Comparison of ENCODE assay signal across 14 cellular contexts in the genomic region with DNA sequence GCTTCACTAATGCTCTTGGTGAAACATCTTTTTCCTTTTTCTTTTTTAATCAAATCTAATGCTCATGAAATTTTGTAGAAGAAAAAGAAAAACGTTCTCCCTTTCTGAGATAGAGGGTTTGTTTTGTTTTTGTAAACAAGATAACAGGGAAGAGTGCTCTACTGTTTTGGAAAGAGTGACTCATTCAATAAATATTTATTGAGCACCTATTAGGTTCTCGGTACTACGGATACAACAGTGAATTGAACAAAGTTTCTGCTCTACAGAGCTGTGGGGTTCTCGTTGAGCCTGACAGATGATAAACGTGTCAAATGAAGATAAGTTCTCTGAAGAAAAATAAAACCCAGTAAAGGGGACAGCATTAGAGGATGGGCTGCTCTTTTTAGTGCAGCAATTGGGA. TPM values are rescaled to one million over a fixed set of nuclear protein-coding genes. Genes with fewer than 3 reads are reported as not detected.
DNase-seq lines count a peak whose midpoint lies in the region; ATAC-seq and TF ChIP-seq lines count a peak whose summit lies in the region.
"Had no signal": no experiment of that assay in that cellular context is flagged by ENCODE, and none has a peak within 500 bp of the region (broad histone marks: within the 10 kb centered on the region; RNA-seq: fewer than 3 reads in every experiment).

No MANE protein-coding gene starts in this region.

- intact Hi-C loops in activated CD8-positive, alpha-beta T cell treated with anti-CD3 and anti-CD28 coated beads for 36 hours (cut with micrococcal nuclease): no loop called here

- H3K9ac ChIP-seq in liver (ENCODE audit: low read depth in 1 of 2, low read length in 2 of 2): peak overlapping the region; percentile 5 to 56
- H3K9ac ChIP-seq: BLaER1 treated with 17β-estradiol and CSF1 and Interleukin-3, amounts not matched to agents 10 nM and 100 nM had no signal

- POLR2A ChIA-PET in activated CD8-positive, alpha-beta T cell treated with anti-CD3 and anti-CD28 coated beads, Interleukin-2, amount 10 ng/mL, durations not matched to agents 7 days and 5 days (lab: Charles Lee): no interaction called here
- POLR2A ChIA-PET in activated CD8-positive, alpha-beta T cell treated with anti-CD3 and anti-CD28 coated beads for 36 hours (lab: Charles Lee): no interaction called here

- peaks cover 16% of the 10 kb centered on the region for H3K4me1 Mint-ChIP-seq in activated CD8-positive, alpha-beta T cell treated with anti-CD3 and anti-CD28 coated beads, Interleukin-2, amount 10 ng/mL, durations not matched to agents 7 days and 5 days (ENCODE audit: low read depth)
- H3K4me1 Mint-ChIP-seq in activated CD8-positive, alpha-beta T cell treated with anti-CD3 and anti-CD28 coated beads for 36 hours (ENCODE audit: low read depth): peaks cover 11% of the 10 kb centered on the region
- peaks cover 24% of the 10 kb centered on the region for H3K4me1 Mint-ChIP-seq in nephron progenitor cell
- H3K4me1 Mint-ChIP-seq in activated T-cell treated with anti-CD3 and anti-CD28 coated beads, Interleukin-2, amount 50 U/mL, for 4 hours (ENCODE audit: low read depth): peaks cover 12% of the 10 kb centered on the region

- no peaks in the 10 kb centered on the region for H3K27me3 ChIP-seq in liver (ENCODE audit: control insufficient read depth in 4 of 4, insufficient read depth in 4 of 4, low read length in 3 of 4)
- H3K27me3 ChIP-seq: BLaER1 treated with 17β-estradiol and CSF1 and Interleukin-3, amounts not matched to agents 10 nM and 100 nM had no signal

- H3K4me3 Mint-ChIP-seq in activated CD8-positive, alpha-beta T cell treated with anti-CD3 and anti-CD28 coated beads, Interleukin-2, amount 10 ng/mL, durations not matched to agents 7 days and 5 days: no peak overlapping the region
- no peak overlapping the region for H3K4me3 Mint-ChIP-seq in activated CD8-positive, alpha-beta T cell treated with anti-CD3 and anti-CD28 coated beads for 36 hours
- no peak overlapping the region for H3K4me3 Mint-ChIP-seq in nephron progenitor cell
- no peak overlapping the region for H3K4me3 Mint-ChIP-seq in activated T-cell treated with anti-CD3 and anti-CD28 coated beads, Interleukin-2, amount 50 U/mL, for 4 hours
- H3K4me3 Mint-ChIP-seq: H9 had no signal

- DNase-seq in activated CD8-positive, alpha-beta T cell treated with anti-CD3 and anti-CD28 coated beads, Interleukin-2, amount 10 ng/mL, durations not matched to agents 7 days and 5 days: peak; percentile 7
- no peak for DNase-seq in activated CD8-positive, alpha-beta T cell treated with anti-CD3 and anti-CD28 coated beads for 36 hours
- DNase-seq in nephron progenitor cell (no peak), SHP77 treated with DMSO at 0.1 percent for 48 hours (lab: John Stamatoyannopoulos, UW) (no peak), NCI-H2081 treated with DMSO at 0.1 percent for 48 hours (lab: John Stamatoyannopoulos, UW) (no peak)
- DNase-seq in activated T-cell treated with anti-CD3 and anti-CD28 coated beads, Interleukin-2, amount 50 U/mL, for 4 hours: no peak
- DNase-seq: 8988T; CD4-positive, CD25-positive, alpha-beta regulatory T cell; DMS79; GOT3; H9 had no signal

- H3K9me3 Mint-ChIP-seq in activated CD8-positive, alpha-beta T cell treated with anti-CD3 and anti-CD28 coated beads, Interleukin-2, amount 10 ng/mL, durations not matched to agents 7 days and 5 days (ENCODE audit: insufficient read depth): no peaks in the 10 kb centered on the region
- H3K9me3 Mint-ChIP-seq in activated CD8-positive, alpha-beta T cell treated with anti-CD3 and anti-CD28 coated beads for 36 hours: no peaks in the 10 kb centered on the region
- peaks cover 4% of the 10 kb centered on the region for H3K9me3 Mint-ChIP-seq in nephron progenitor cell
- H3K9me3 Mint-ChIP-seq in activated T-cell treated with anti-CD3 and anti-CD28 coated beads, Interleukin-2, amount 50 U/mL, for 4 hours: no peaks in the 10 kb centered on the region
- H3K9me3 Mint-ChIP-seq: H9 had no signal

- peaks cover 31% of the 10 kb centered on the region for H3K36me3 Mint-ChIP-seq in activated CD8-positive, alpha-beta T cell treated with anti-CD3 and anti-CD28 coated beads, Interleukin-2, amount 10 ng/mL, durations not matched to agents 7 days and 5 days (ENCODE audit: low read depth)
- H3K36me3 Mint-ChIP-seq in activated CD8-positive, alpha-beta T cell treated with anti-CD3 and anti-CD28 coated beads for 36 hours (ENCODE audit: low read depth): peaks cover 19% of the 10 kb centered on the region
- H3K36me3 Mint-ChIP-seq in nephron progenitor cell (ENCODE audit: low read depth): peaks cover 65% of the 10 kb centered on the region
- H3K36me3 Mint-ChIP-seq in activated T-cell treated with anti-CD3 and anti-CD28 coated beads, Interleukin-2, amount 50 U/mL, for 4 hours (ENCODE audit: insufficient read depth): peaks cover 14% of the 10 kb centered on the region

- peak overlapping the region in 1 of 3 donors; percentile 10 for H3K4me3 ChIP-seq in liver (ENCODE audit: low read depth in 1 of 3, low read length in 3 of 3)
- H3K4me3 ChIP-seq: BLaER1 treated with 17β-estradiol and CSF1 and Interleukin-3, amounts not matched to agents 10 nM and 100 nM had no signal

- H3K36me3 ChIP-seq in liver (ENCODE audit: control insufficient read depth in 4 of 4, insufficient read depth in 3 of 4, low read depth in 1 of 4, low read length in 3 of 4): no peaks in the 10 kb centered on the region

- H3K27ac ChIP-seq in liver (ENCODE audit: low read depth in 1 of 2, low read length in 2 of 2): peak overlapping the region; percentile 69 to 78
- H3K27ac ChIP-seq: BLaER1 treated with 17β-estradiol and CSF1 and Interleukin-3, amounts not matched to agents 10 nM and 100 nM had no signal

- no peaks in the 10 kb centered on the region for H3K9me3 ChIP-seq in liver (ENCODE audit: control insufficient read depth in 4 of 4, low read length in 3 of 4)
- H3K9me3 ChIP-seq: BLaER1 treated with 17β-estradiol and CSF1 and Interleukin-3, amounts not matched to agents 10 nM and 100 nM had no signal

- no peak overlapping the region for H3K27ac Mint-ChIP-seq in activated CD8-positive, alpha-beta T cell treated with anti-CD3 and anti-CD28 coated beads, Interleukin-2, amount 10 ng/mL, durations not matched to agents 7 days and 5 days
- H3K27ac Mint-ChIP-seq in activated CD8-positive, alpha-beta T cell treated with anti-CD3 and anti-CD28 coated beads for 36 hours: no peak overlapping the region
- H3K27ac Mint-ChIP-seq in nephron progenitor cell: peak overlapping the region; percentile 57
- H3K27ac Mint-ChIP-seq: CD4-positive, CD25-positive, alpha-beta regulatory T cell; H9 had no signal

- no peak for ATAC-seq in activated CD8-positive, alpha-beta T cell treated with anti-CD3 and anti-CD28 coated beads, Interleukin-2, amount 10 ng/mL, durations not matched to agents 7 days and 5 days
- no peak for ATAC-seq in activated CD8-positive, alpha-beta T cell treated with anti-CD3 and anti-CD28 coated beads for 36 hours
- ATAC-seq in HG03139 (IDR thresholded peaks at IDR 0.05; ENCODE audit: unreplicated experiment): no peak
- ATAC-seq in activated T-cell treated with anti-CD3 and anti-CD28 coated beads, Interleukin-2, amount 50 U/mL, for 4 hours: no peak

- H3K4me1 ChIP-seq in liver (ENCODE audit: control insufficient read depth in 4 of 4, insufficient read depth in 4 of 4, low read length in 3 of 4): peaks cover 18 to 70% (median 49%) of the 10 kb centered on the region in 4 donors

- TF ChIP-seq RAD21 in liver (IDR thresholded peaks at IDR 0.05): peak in 1 of 2 donors; percentile 6

- CTCF ChIA-PET in activated CD8-positive, alpha-beta T cell treated with anti-CD3 and anti-CD28 coated beads, Interleukin-2, amount 10 ng/mL, durations not matched to agents 7 days and 5 days (lab: Charles Lee): no interaction called here
- CTCF ChIA-PET in activated CD8-positive, alpha-beta T cell treated with anti-CD3 and anti-CD28 coated beads for 36 hours (lab: Charles Lee): interaction anchor here (1.6 kb wide), 1 partner anchor 16 kb away, joined by 4 read pairs; no protein-coding TSS in a partner anchor

- 31% methylated on average over 5 of the region's 5 CpGs for WGBS in liver

- no peaks in the 10 kb centered on the region for H3K27me3 Mint-ChIP-seq in activated CD8-positive, alpha-beta T cell treated with anti-CD3 and anti-CD28 coated beads, Interleukin-2, amount 10 ng/mL, durations not matched to agents 7 days and 5 days (ENCODE audit: low read depth)
- H3K27me3 Mint-ChIP-seq in activated CD8-positive, alpha-beta T cell treated with anti-CD3 and anti-CD28 coated beads for 36 hours: no peaks in the 10 kb centered on the region
- H3K27me3 Mint-ChIP-seq in nephron progenitor cell (ENCODE audit: low read depth, poor library complexity): no peaks in the 10 kb centered on the region
- no peaks in the 10 kb centered on the region for H3K27me3 Mint-ChIP-seq in activated T-cell treated with anti-CD3 and anti-CD28 coated beads, Interleukin-2, amount 50 U/mL, for 4 hours (ENCODE audit: low read depth)
- H3K27me3 Mint-ChIP-seq: CD4-positive, CD25-positive, alpha-beta regulatory T cell had no signal

- TF ChIP-seq CTCF in activated CD8-positive, alpha-beta T cell treated with anti-CD3 and anti-CD28 coated beads for 36 hours (IDR thresholded peaks at IDR 0.05): no peak
- TF ChIP-seq CTCF in liver (IDR thresholded peaks at IDR 0.05; ENCODE audit: low read depth, low read length, missing input control) (no peak), nephron progenitor cell (IDR thresholded peaks at IDR 0.05) (no peak)

TF ChIP-seq in liver, 16 proteins besides CTCF, POLR2A, EP300 and RAD21 (continues in another document):
- peak; percentile 18 for TF ChIP-seq TAF1 (conservative IDR thresholded peaks at IDR 0.05)
- no peak for TF ChIP-seq GABPA (IDR thresholded peaks at IDR 0.05 in 1 of 2, conservative IDR thresholded peaks at IDR 0.05 in 1 of 2)
- peak; percentile 85 for TF ChIP-seq FOXA2 (IDR thresholded peaks at IDR 0.05)
- peak in 1 of 2 donors; percentile 69 for TF ChIP-seq EGR1 (IDR thresholded peaks at IDR 0.05; ENCODE audit: low read depth in 2 of 2)
- TF ChIP-seq YY1 (IDR thresholded peaks at IDR 0.05): no peak
- peak; percentile 77 for TF ChIP-seq FOXA1 (IDR thresholded peaks at IDR 0.05)
- TF ChIP-seq, protein P1, sequence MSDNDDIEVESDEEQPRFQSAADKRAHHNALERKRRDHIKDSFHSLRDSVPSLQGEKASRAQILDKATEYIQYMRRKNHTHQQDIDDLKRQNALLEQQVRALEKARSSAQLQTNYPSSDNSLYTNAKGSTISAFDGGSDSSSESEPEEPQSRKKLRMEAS (IDR thresholded peaks at IDR 0.05): peak; percentile 29
- peak in 1 of 2 donors; percentile 60 for TF ChIP-seq RXRA (IDR thresholded peaks at IDR 0.05)
- no peak for TF ChIP-seq NR2F2 (IDR thresholded peaks at IDR 0.05)

RNA-seq across cellular contexts. Expression of gene PGM1, which starts 7.0 kb away (rescaled TPM):
- 10 to 100 TPM; 60.1 to 65.9 TPM for total RNA-seq in activated CD8-positive, alpha-beta T cell treated with anti-CD3 and anti-CD28 coated beads, Interleukin-2, amount 10 ng/mL, durations not matched to agents 7 days and 5 days
- 10 to 100 TPM; 47.4 to 48.9 TPM for total RNA-seq in activated CD8-positive, alpha-beta T cell treated with anti-CD3 and anti-CD28 coated beads for 36 hours
- 100 to 1,000 TPM in 1 of 2 donors, 10 to 100 TPM in 1; 57.3 to 224 TPM for total RNA-seq in liver
- polyA plus RNA-seq in liver: 100 to 1,000 TPM; 117 to 123 TPM
- 10 to 100 TPM; 21.0 to 25.6 (median 23.8) TPM for total RNA-seq in activated T-cell treated with anti-CD3 and anti-CD28 coated beads, Interleukin-2, amount 50 U/mL, for 4 hours
